ENCODE assay signal across 22 cellular contexts in genomic region chr10:131082991-131083465, GRCh38.
A peak's percentile ranks its signal among the peaks of the same experiment; 100 is the strongest.
DNase-seq lines count a peak whose midpoint lies in the region; ATAC-seq and TF ChIP-seq lines count a peak whose summit lies in the region.
"Had no signal": no experiment of that assay in that cellular context is flagged by ENCODE, and none has a peak within 500 bp of the region (broad histone marks: within the 10 kb centered on the region; RNA-seq: fewer than 3 reads in every experiment).

No MANE protein-coding gene starts in this region.

- H2BK5ac ChIP-seq in trophoblast cell (ENCODE audit: low read depth, low read length, poor library complexity), result no peak overlapping the region

- in situ Hi-C loops in G401 (cut with HindIII; ENCODE audit: low sequenced_read_pairs), result no loop called here

- no peaks in the 10 kb centered on the region for H3K36me3 Mint-ChIP-seq in activated naive CD4-positive, alpha-beta T cell treated with anti-CD3 and anti-CD28 coated beads for 36 hours (ENCODE audit: low read depth)
- H3K36me3 Mint-ChIP-seq in nephron progenitor cell (ENCODE audit: low read depth), result no peaks in the 10 kb centered on the region
- H3K36me3 Mint-ChIP-seq: activated naive CD8-positive, alpha-beta T cell treated with anti-CD3 and anti-CD28 coated beads for 36 hours had no signal

- H3K4me1 Mint-ChIP-seq in activated naive CD4-positive, alpha-beta T cell treated with anti-CD3 and anti-CD28 coated beads for 36 hours (ENCODE audit: low read depth), result peaks cover 41% of the 10 kb centered on the region
- peaks cover 46% of the 10 kb centered on the region for H3K4me1 Mint-ChIP-seq in nephron progenitor cell

- H2AFZ ChIP-seq in trophoblast cell (ENCODE audit: insufficient read depth, low read length, poor library complexity), result no peak overlapping the region

- WGBS in body of pancreas, 2 donors, result 5 to 23% methylated on average over 9 to 16 of the region's 16 CpGs
- WGBS in trophoblast cell (ENCODE audit: extremely low coverage, insufficient coverage, insufficient read length), result no CpG with 5 or more reads among the region's 16 CpGs
- WGBS in lower leg skin, 2 donors, result 51 to 58% methylated on average over 16 of the region's 16 CpGs

- peaks cover 29% of the 10 kb centered on the region for H3K79me1 ChIP-seq in trophoblast cell (ENCODE audit: low read length)

- H3K4me3 ChIP-seq in body of pancreas, result no peak overlapping the region
- no peak overlapping the region for H3K4me3 ChIP-seq in trophoblast cell (ENCODE audit: low read depth, low read length)
- H3K4me3 ChIP-seq in lower leg skin (ENCODE audit: low read depth, poor library complexity, severe bottlenecking), result no peak overlapping the region
- H3K4me3 ChIP-seq: stomach, tibial nerve had no signal

- peak; percentile 54 for DNase-seq in activated naive CD4-positive, alpha-beta T cell treated with anti-CD3 and anti-CD28 coated beads for 36 hours
- DNase-seq in activated naive CD4-positive, alpha-beta T cell treated with Interleukin-2 at 50 U/mL for 16 hours, result no peak
- DNase-seq in G401 (ENCODE audit: low spot score), result peak; percentile 58
- peak; percentile 23 to 63 (median 48) for DNase-seq in body of pancreas
- DNase-seq in trophoblast cell, result no peak
- no peak for DNase-seq in lower leg skin (ENCODE audit: low spot score in 2 of 2)
- DNase-seq in nephron progenitor cell, result no peak
- no peak for DNase-seq in T-helper 1 cell
- DNase-seq: activated naive CD8-positive, alpha-beta T cell treated with anti-CD3 and anti-CD28 coated beads for 36 hours; C1 segment of cervical spinal cord; Calu3; cerebellar nuclear complex; H9; kidney glomerular epithelial cell; mammary epithelial cell; NCI-H1105 treated with DMSO at 0.1 percent for 48 hours; NCI-H2029 treated with DMSO at 0.1 percent for 48 hours; NCI-H82; Right ventricle myocardium superior; stomach had no signal

- H3K23ac ChIP-seq in trophoblast cell (ENCODE audit: low read length), result no peak overlapping the region

- ATAC-seq in body of pancreas, result peak; percentile 65
- ATAC-seq: activated CD4-positive, CD25-positive, alpha-beta regulatory T cell treated with anti-CD3 and anti-CD28 coated beads, Interleukin-2, amount 50 U/mL, for 24 hours had no signal

- H3K4ac ChIP-seq in trophoblast cell (ENCODE audit: low read depth, low read length), result no peak overlapping the region

- H2AK5ac ChIP-seq in trophoblast cell (ENCODE audit: low read length), result no peak overlapping the region

- TF ChIP-seq POLR2A in body of pancreas (IDR thresholded peaks at IDR 0.05), result no peak
- TF ChIP-seq POLR2A in lower leg skin (IDR thresholded peaks at IDR 0.05), result no peak

- no peak overlapping the region for H3K14ac ChIP-seq in trophoblast cell (ENCODE audit: low read length)

- CTCF ChIA-PET in activated naive CD4-positive, alpha-beta T cell treated with anti-CD3 and anti-CD28 coated beads for 36 hours (lab: Charles Lee), result no interaction called here

- no peaks in the 10 kb centered on the region for H3K79me2 ChIP-seq in trophoblast cell (ENCODE audit: control insufficient read depth, insufficient read depth, low read length, poor library complexity)

- H3K27ac Mint-ChIP-seq in activated naive CD4-positive, alpha-beta T cell treated with anti-CD3 and anti-CD28 coated beads for 36 hours, result no peak overlapping the region
- H3K27ac Mint-ChIP-seq in nephron progenitor cell, result no peak overlapping the region
- H3K27ac Mint-ChIP-seq: activated naive CD8-positive, alpha-beta T cell treated with anti-CD3 and anti-CD28 coated beads for 36 hours had no signal

- H4K12ac ChIP-seq in trophoblast cell (ENCODE audit: low read depth, low read length), result no peak overlapping the region

- peak overlapping the region; percentile 42 for H2BK12ac ChIP-seq in trophoblast cell (ENCODE audit: low read length)

- no peak overlapping the region for H3K9ac ChIP-seq in trophoblast cell (ENCODE audit: low read length)

- no peak overlapping the region for H3K4me2 ChIP-seq in trophoblast cell (ENCODE audit: low read length)

- H3K9me3 Mint-ChIP-seq in activated naive CD4-positive, alpha-beta T cell treated with anti-CD3 and anti-CD28 coated beads for 36 hours, result no peaks in the 10 kb centered on the region
- no peaks in the 10 kb centered on the region for H3K9me3 Mint-ChIP-seq in nephron progenitor cell
- H3K9me3 Mint-ChIP-seq: activated naive CD8-positive, alpha-beta T cell treated with anti-CD3 and anti-CD28 coated beads for 36 hours had no signal

- H3K36me3 ChIP-seq in body of pancreas (replicated peaks in 1 of 2; ENCODE audit: insufficient read depth in 1 of 2, low read depth in 2 of 2) (no peaks in the 10 kb centered on the region), trophoblast cell (ENCODE audit: control insufficient read depth in 1 of 2, insufficient read depth in 2 of 2, low read length in 2 of 2) (no peaks in the 10 kb centered on the region)
- H3K36me3 ChIP-seq: stomach, tibial nerve had no signal

- H3K4me3 Mint-ChIP-seq in activated naive CD4-positive, alpha-beta T cell treated with anti-CD3 and anti-CD28 coated beads for 36 hours, result no peak overlapping the region
- H3K4me3 Mint-ChIP-seq in nephron progenitor cell, result no peak overlapping the region
- H3K4me3 Mint-ChIP-seq: activated naive CD8-positive, alpha-beta T cell treated with anti-CD3 and anti-CD28 coated beads for 36 hours; H9 had no signal

- H3K27me3 Mint-ChIP-seq in activated naive CD4-positive, alpha-beta T cell treated with anti-CD3 and anti-CD28 coated beads for 36 hours (ENCODE audit: low read depth), result peaks cover 2% of the 10 kb centered on the region
- peaks cover 14% of the 10 kb centered on the region for H3K27me3 Mint-ChIP-seq in nephron progenitor cell (ENCODE audit: low read depth, poor library complexity)
- H3K27me3 Mint-ChIP-seq: activated naive CD8-positive, alpha-beta T cell treated with anti-CD3 and anti-CD28 coated beads for 36 hours had no signal

- no peak overlapping the region for H3K18ac ChIP-seq in trophoblast cell (ENCODE audit: low read length)

- H4K91ac ChIP-seq in trophoblast cell (ENCODE audit: low read depth, low read length), result peak overlapping the region; percentile 65

- no peaks in the 10 kb centered on the region for H3K27me3 ChIP-seq in body of pancreas
- no peaks in the 10 kb centered on the region for H3K27me3 ChIP-seq in trophoblast cell (ENCODE audit: insufficient read depth, low read length)
- H3K27me3 ChIP-seq: tibial nerve had no signal

- TF ChIP-seq CTCF in body of pancreas (IDR thresholded peaks at IDR 0.05), result no peak
- no peak for TF ChIP-seq CTCF in lower leg skin (IDR thresholded peaks at IDR 0.05)
- no peak for TF ChIP-seq CTCF in nephron progenitor cell (IDR thresholded peaks at IDR 0.05)

- no peak overlapping the region for H4K8ac ChIP-seq in trophoblast cell (ENCODE audit: low read depth, low read length)

- H3K4me1 ChIP-seq in body of pancreas (peaks cover 18% of the 10 kb centered on the region), trophoblast cell (ENCODE audit: control insufficient read depth in 1 of 2, insufficient read depth in 2 of 2, low read length in 2 of 2) (peaks cover 28% of the 10 kb centered on the region in 2 experiments)
- H3K4me1 ChIP-seq: stomach had no signal

- peak overlapping the region in 1 of 4 donors; percentile 25 for H3K27ac ChIP-seq in body of pancreas
- no peak overlapping the region for H3K27ac ChIP-seq in trophoblast cell (ENCODE audit: low read depth, low read length)
- H3K27ac ChIP-seq: stomach, tibial nerve had no signal

- intact Hi-C loops in activated naive CD4-positive, alpha-beta T cell treated with anti-CD3 and anti-CD28 coated beads for 36 hours (cut with micrococcal nuclease), result no loop called here
- intact Hi-C loops in body of pancreas (cut with DNase I) (no loop called here), lower leg skin (cut with DNase I; ENCODE audit: low total_unique reads) (no loop called here)

- H3K9me3 ChIP-seq in body of pancreas, result no peaks in the 10 kb centered on the region
- H3K9me3 ChIP-seq in trophoblast cell (ENCODE audit: insufficient read depth, low read depth, low read length), result peaks cover 4% of the 10 kb centered on the region

- no peak overlapping the region for H2BK120ac ChIP-seq in trophoblast cell (ENCODE audit: insufficient read depth, low read length, poor library complexity)

Comparison
In these comparisons a context has a peak if more than half of its experiments do, and no peak if none do; other contexts are left out.
1. DNase-seq: peak in activated naive CD4-positive, alpha-beta T cell treated with anti-CD3 and anti-CD28 coated beads for 36 hours (single experiment), G401 (single experiment) and body of pancreas (4 of 4); none in activated naive CD4-positive, alpha-beta T cell treated with Interleukin-2 at 50 U/mL for 16 hours (single experiment), trophoblast cell (0 of 2), lower leg skin (0 of 2), nephron progenitor cell (single experiment) and T-helper 1 cell (0 of 5).